Comparison of ENCODE assay signal across 1 cellular context in genomic region chr17:77110006-77110374, GRCh38.
TF ChIP-seq lines count a peak whose summit lies in the region.

No MANE protein-coding gene starts in this region.

TF ChIP-seq in HepG2, 621 proteins besides CTCF, POLR2A, EP300 and RAD21 (continued from another document):
- TF ChIP-seq THRA (CRISPR knock-in tag; IDR thresholded peaks at IDR 0.05; ENCODE audit: borderline replicate concordance) (peak; percentile 53; the same call in 1 of the 2 replicates), HOXA9 (CRISPR knock-in tag; IDR thresholded peaks at IDR 0.05; ENCODE audit: borderline replicate concordance) (no peak), ZNF17 (CRISPR knock-in tag; IDR thresholded peaks at IDR 0.05) (no peak), SOX13 (IDR thresholded peaks at IDR 0.05) (no peak), SOX13 (CRISPR knock-in tag; conservative IDR thresholded peaks at IDR 0.05 in 1 of 2, IDR thresholded peaks at IDR 0.05 in 1 of 2) (peak in 1 of 2 experiments; percentile 54; a peak in 1 of 4 replicates), SOX5 (CRISPR knock-in tag; IDR thresholded peaks at IDR 0.05; ENCODE audit: borderline replicate concordance) (peak; percentile 25; the same call in 1 of the 2 replicates), ETV5 (CRISPR knock-in tag; IDR thresholded peaks at IDR 0.05; ENCODE audit: borderline replicate concordance) (peak; percentile 57; the same call in 1 of the 2 replicates)
